ENCODE assay signal across 13 cellular contexts in the genomic region with DNA sequence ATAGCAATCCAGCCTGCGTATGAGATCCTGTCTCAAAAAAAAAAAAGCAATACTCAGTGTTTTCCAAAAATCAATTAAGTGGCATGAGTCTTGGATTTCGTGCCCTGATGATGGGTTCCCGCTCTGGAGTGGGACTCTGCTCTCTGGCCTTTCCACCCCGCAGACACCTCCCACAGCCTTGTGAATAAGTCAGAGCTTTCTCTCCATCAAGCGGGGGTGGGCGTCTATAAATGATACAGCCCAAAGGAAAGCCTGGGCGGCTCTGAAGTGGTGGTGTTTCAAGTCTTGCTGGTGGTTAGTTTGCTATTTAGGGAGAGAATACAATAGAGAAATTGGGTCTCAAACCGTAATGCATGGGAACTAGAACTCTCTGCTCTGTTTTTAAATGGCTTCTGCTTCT. TPM values are rescaled to one million over a fixed set of nuclear protein-coding genes. Genes with fewer than 3 reads are reported as not detected.
DNase-seq lines count a peak whose midpoint lies in the region; ATAC-seq, FAIRE-seq and TF ChIP-seq lines count a peak whose summit lies in the region.
"Had no signal": no experiment of that assay in that cellular context is flagged by ENCODE, and none has a peak within 500 bp of the region (broad histone marks: within the 10 kb centered on the region; RNA-seq: fewer than 3 reads in every experiment).

No MANE protein-coding gene starts in this region.

- H3K4me1 ChIP-seq in kidney (ENCODE audit: control insufficient read depth in 1 of 2, insufficient read depth in 1 of 2, low read depth in 1 of 2, low read length in 2 of 2) = peaks cover 0 to 2% of the 10 kb centered on the region in 2 donors

- intact Hi-C loops in kidney (cut with DNase I) = no loop called here

- H3K27ac ChIP-seq in kidney (ENCODE audit: low read depth in 2 of 2, low read length in 2 of 2) = no peak overlapping the region
- H3K27ac ChIP-seq: upper lobe of left lung had no signal

- H3K4me3 Mint-ChIP-seq in naive B cell = peak overlapping the region in 3 of 8 donors; percentile 18 to 44 (median 41)

- TF ChIP-seq CTCF in kidney (IDR thresholded peaks at IDR 0.05; ENCODE audit: borderline replicate concordance, extremely low read depth, insufficient read depth) = no peak

- H3K9ac ChIP-seq in kidney (ENCODE audit: low read length in 2 of 2) = no peak overlapping the region

- no peaks in the 10 kb centered on the region for H3K36me3 Mint-ChIP-seq in naive B cell

- H3K36me3 ChIP-seq in kidney (ENCODE audit: control insufficient read depth in 1 of 2, insufficient read depth in 2 of 2, low read length in 2 of 2) = no peaks in the 10 kb centered on the region
- H3K36me3 ChIP-seq: upper lobe of left lung had no signal

- peaks cover 0 to 2% (median 0%) of the 10 kb centered on the region in 7 donors for H3K9me3 Mint-ChIP-seq in naive B cell

- H3K9me3 ChIP-seq in kidney (ENCODE audit: control insufficient read depth in 1 of 2, low read length in 2 of 2) = no peaks in the 10 kb centered on the region
- H3K9me3 ChIP-seq: upper lobe of left lung had no signal

- H3K27ac Mint-ChIP-seq in naive B cell = peak overlapping the region; percentile 98 to 100 (median 100)

- peaks cover 56 to 93% (median 76%) of the 10 kb centered on the region in 3 donors for H3K4me1 Mint-ChIP-seq in naive B cell

- H3K27me3 Mint-ChIP-seq in naive B cell = no peaks in the 10 kb centered on the region

- H3K4me3 ChIP-seq in kidney (ENCODE audit: low read length in 2 of 2) = no peak overlapping the region
- H3K4me3 ChIP-seq: upper lobe of left lung had no signal

- FAIRE-seq in kidney (lab: Jason Lieb, UNC) = no peak

- peak; percentile 56 to 61 for DNase-seq in activated CD4-positive, alpha-beta T cell treated with anti-CD3 and anti-CD28 coated beads for 24 hours (ENCODE audit: low read depth in 2 of 2)
- no peak for DNase-seq in activated CD4-positive, alpha-beta T cell treated with anti-CD3 and anti-CD28 coated beads for 1 hour
- DNase-seq in activated CD8-positive, alpha-beta memory T cell treated with anti-CD3 and anti-CD28 coated beads, Interleukin-2, amount 50 U/mL, for 4 hours = peak; percentile 66
- DNase-seq in naive B cell = no peak
- DNase-seq in stimulated activated CD8-positive, alpha-beta memory T cell treated with anti-CD3 and anti-CD28 coated beads, Interleukin-7, amount 100 ng/mL, for 24 hours (ENCODE audit: low read depth) = peak; percentile 35
- DNase-seq in kidney = no peak
- DNase-seq in iPS-NIHi11 (ENCODE audit: low spot score) = no peak
- DNase-seq: KBM-7, NCI-H146, NCI-H69, upper lobe of left lung had no signal

- no peak for ATAC-seq in naive B cell (ENCODE audit: low read depth in 2 of 2)
- ATAC-seq in HG03108 (IDR thresholded peaks at IDR 0.05; ENCODE audit: unreplicated experiment) = no peak

RNA-seq across cellular contexts. Expression of a gene that starts 52.5 kb away (rescaled TPM):
- polyA plus RNA-seq in naive B cell (ENCODE audit: low read depth in 6 of 6) (100 to 1,000 TPM; 259 to 433 (median 379) TPM), kidney (ENCODE audit: insufficient read depth, low read depth, low replicate concordance) (0.45 TPM)
- 8.8 TPM for total RNA-seq in kidney
- total RNA-seq: A172 had no signal

Comparison
In these comparisons a context has a peak if more than half of its experiments do, and no peak if none do; other contexts are left out.
1. DNase-seq: peak in activated CD4-positive, alpha-beta T cell treated with anti-CD3 and anti-CD28 coated beads for 24 hours (2 of 2), activated CD8-positive, alpha-beta memory T cell treated with anti-CD3 and anti-CD28 coated beads, Interleukin-2, amount 50 U/mL, for 4 hours (single experiment) and stimulated activated CD8-positive, alpha-beta memory T cell treated with anti-CD3 and anti-CD28 coated beads, Interleukin-7, amount 100 ng/mL, for 24 hours (single experiment); none in activated CD4-positive, alpha-beta T cell treated with anti-CD3 and anti-CD28 coated beads for 1 hour (single experiment), naive B cell (single experiment), kidney (single experiment) and iPS-NIHi11 (single experiment).
2. RNA of a gene that starts 52.5 kb away (polyA plus RNA-seq): 259 to 433 TPM in naive B cell; 0.45 TPM in kidney (single experiment); every median in the first group is over 100 times any median in the second.